ENCODE assay signal across 8 cellular contexts in genomic region chr12:120725151-120725658, GRCh38. TPM values are rescaled to one million over a fixed set of nuclear protein-coding genes. Genes with fewer than 3 reads are reported as not detected.
DNase-seq lines count a peak whose midpoint lies in the region; TF ChIP-seq lines count a peak whose summit lies in the region.

No MANE protein-coding gene starts in this region.

- peak; percentile 6 for DNase-seq in EH (ENCODE audit: low read depth)
- DNase-seq in choroid plexus epithelial cell (ENCODE audit: low read depth) = no peak
- no peak for DNase-seq in neural crest cell (ENCODE audit: low read depth, low spot score)
- DNase-seq in NAMALWA (ENCODE audit: low spot score) = no peak
- DNase-seq in COR-L47 (lab: John Stamatoyannopoulos, UW) = no peak
- DNase-seq in middle frontal gyrus (ENCODE audit: extremely low spot score, low spot score) = no peak
- no peak for DNase-seq in GF-D8 (lab: John Stamatoyannopoulos, UW)

- H3K36me3 Mint-ChIP-seq in IgD-negative memory B cell (peaks cover 13% of the 10 kb centered on the region), neural crest cell (ENCODE audit: low read depth) (peaks cover 4% of the 10 kb centered on the region)

- no peaks in the 10 kb centered on the region for H3K27me3 Mint-ChIP-seq in IgD-negative memory B cell
- no peaks in the 10 kb centered on the region for H3K27me3 Mint-ChIP-seq in neural crest cell (ENCODE audit: low read depth)

- H3K4me3 ChIP-seq in choroid plexus epithelial cell (ENCODE audit: low read depth, low read length) = peak overlapping the region; percentile 74

- H3K4me1 Mint-ChIP-seq in IgD-negative memory B cell (peaks cover 20 to 29% (median 22%) of the 10 kb centered on the region in 3 donors), neural crest cell (peaks cover 18% of the 10 kb centered on the region)

- H3K4me3 Mint-ChIP-seq in IgD-negative memory B cell (peak overlapping the region; percentile 82 to 94 (median 88)), neural crest cell (peak overlapping the region; percentile 84)

- H3K9me3 Mint-ChIP-seq in IgD-negative memory B cell (no peaks in the 10 kb centered on the region), neural crest cell (no peaks in the 10 kb centered on the region)

- H3K27ac Mint-ChIP-seq in IgD-negative memory B cell (peak overlapping the region in 1 of 3 donors; percentile 14), neural crest cell (ENCODE audit: unreplicated experiment) (peak overlapping the region; percentile 9)

- no peak for TF ChIP-seq CTCF in choroid plexus epithelial cell (conservative IDR thresholded peaks at IDR 0.05; ENCODE audit: low read depth, low read length)
- TF ChIP-seq CTCF in neural crest cell (conservative IDR thresholded peaks at IDR 0.05) = no peak

RNA-seq across cellular contexts. Expression of gene ACADS, which starts 0.4 kb away (rescaled TPM):
- polyA plus RNA-seq in IgD-negative memory B cell = 14.1 TPM
- total RNA-seq in neural crest cell = 5.6 and 5.9 TPM in 2 replicates

RNA-seq across cellular contexts. Expression of gene UNC119B, which starts 14.9 kb away (rescaled TPM):
- 4.9 TPM for polyA plus RNA-seq in IgD-negative memory B cell
- 79.7 and 80.0 TPM in 2 replicates for total RNA-seq in neural crest cell

RNA-seq across cellular contexts. Expression of gene MLEC, which starts 38.3 kb away (rescaled TPM):
- 64.3 TPM for polyA plus RNA-seq in IgD-negative memory B cell
- total RNA-seq in neural crest cell = 165 and 167 TPM in 2 replicates
